Comparison of ENCODE assay signal across 16 cellular contexts in the genomic region with DNA sequence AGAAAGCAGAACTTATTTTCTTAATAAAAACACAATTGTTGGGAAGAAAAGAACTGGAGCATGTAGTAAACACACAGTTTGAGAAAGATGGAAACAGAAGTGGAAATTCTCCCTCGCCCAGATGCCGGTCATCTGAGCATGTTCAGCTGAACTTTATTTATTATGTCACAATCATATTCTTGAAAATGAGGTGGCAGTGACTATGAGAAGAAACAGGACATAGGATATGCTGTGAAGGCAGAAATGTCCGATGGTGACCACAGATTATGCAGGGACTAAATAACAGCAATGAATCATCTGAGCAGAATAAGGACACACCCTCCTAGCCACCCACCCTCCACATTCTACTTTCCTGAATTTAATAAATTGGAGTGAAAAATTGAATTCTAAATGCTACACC.
DNase-seq lines count a peak whose midpoint lies in the region; ATAC-seq and TF ChIP-seq lines count a peak whose summit lies in the region.
"Had no signal": no experiment of that assay in that cellular context is flagged by ENCODE, and none has a peak within 500 bp of the region (broad histone marks: within the 10 kb centered on the region; RNA-seq: fewer than 3 reads in every experiment).

No MANE protein-coding gene starts in this region.

- H3F3A ChIP-seq in GM23248 (ENCODE audit: insufficient read depth) (no peaks in the 10 kb centered on the region), SK-N-SH (replicated peaks; ENCODE audit: insufficient read depth) (peaks cover 7% of the 10 kb centered on the region)

- H3K4me3 ChIP-seq in GM23248 (no peak overlapping the region), SK-N-SH (ENCODE audit: low read depth in 2 of 2, low read length in 1 of 2) (no peak overlapping the region), fibroblast of lung (replicated peaks in 1 of 4; ENCODE audit: control extremely low read depth in 1 of 4, insufficient read depth in 1 of 4, low read depth in 3 of 4, low read length in 4 of 4) (no peak overlapping the region)
- H3K4me3 ChIP-seq: esophagus muscularis mucosa, prostate gland had no signal

- H4K20me1 ChIP-seq in GM23248 (ENCODE audit: insufficient read depth) (no peaks in the 10 kb centered on the region), SK-N-SH (ENCODE audit: insufficient read depth) (no peaks in the 10 kb centered on the region), fibroblast of lung (ENCODE audit: control insufficient read depth, extremely low read depth, insufficient read depth, low read length) (no peaks in the 10 kb centered on the region)

- H3K27me3 ChIP-seq in GM23248 (replicated peaks; ENCODE audit: insufficient read depth) (no peaks in the 10 kb centered on the region), SK-N-SH (ENCODE audit: insufficient read depth) (no peaks in the 10 kb centered on the region), fibroblast of lung (ENCODE audit: control insufficient read depth, insufficient read depth, low read length) (no peaks in the 10 kb centered on the region)
- H3K27me3 ChIP-seq: esophagus muscularis mucosa had no signal

- no peak for ATAC-seq in HG03460 (IDR thresholded peaks at IDR 0.05; ENCODE audit: unreplicated experiment)
- ATAC-seq in HG02870 (IDR thresholded peaks at IDR 0.05; ENCODE audit: unreplicated experiment) = no peak
- ATAC-seq: natural killer cell had no signal

- H3K9me3 ChIP-seq in GM23248 (ENCODE audit: low read depth) (no peaks in the 10 kb centered on the region), SK-N-SH (no peaks in the 10 kb centered on the region), fibroblast of lung (ENCODE audit: control insufficient read depth, insufficient read depth, low read depth, low read length) (no peaks in the 10 kb centered on the region)
- H3K9me3 ChIP-seq: esophagus muscularis mucosa, prostate gland had no signal

- in situ Hi-C loops in GM23248 (cut with MboI) = no loop called here

- H3K9me2 ChIP-seq in GM23248 (ENCODE audit: insufficient read depth) (no peaks in the 10 kb centered on the region), SK-N-SH (no peaks in the 10 kb centered on the region)

- peaks cover 19% of the 10 kb centered on the region for H3K4me1 ChIP-seq in GM23248 (ENCODE audit: insufficient read depth)
- H3K4me1 ChIP-seq in SK-N-SH (ENCODE audit: control insufficient read depth in 1 of 2, insufficient read depth in 2 of 2, low read depth in 1 of 2, low read length in 1 of 2) = peaks cover 0 to 3% of the 10 kb centered on the region in 2 experiments; a peak in 1 of 4 replicates
- no peaks in the 10 kb centered on the region for H3K4me1 ChIP-seq in fibroblast of lung (ENCODE audit: control insufficient read depth, extremely low read depth, insufficient read depth, low read length)
- H3K4me1 ChIP-seq: prostate gland had no signal

- TF ChIP-seq EP300 in SK-N-SH (IDR thresholded peaks at IDR 0.05; ENCODE audit: borderline replicate concordance in 1 of 2, low read depth in 1 of 2, low read length in 1 of 2) = no peak

- no peaks in the 10 kb centered on the region for H3K79me2 ChIP-seq in GM23248 (ENCODE audit: insufficient read depth)
- H3K79me2 ChIP-seq in SK-N-SH (ENCODE audit: insufficient read depth) = no peaks in the 10 kb centered on the region
- H3K79me2 ChIP-seq in fibroblast of lung (ENCODE audit: control insufficient read depth, insufficient read depth, low read length) = no peaks in the 10 kb centered on the region

- no peak overlapping the region for H3K27ac ChIP-seq in GM23248
- no peak overlapping the region for H3K27ac ChIP-seq in SK-N-SH (ENCODE audit: low read depth in 2 of 2, low read length in 1 of 2)
- H3K27ac ChIP-seq in fibroblast of lung (ENCODE audit: insufficient read depth, low read length) = no peak overlapping the region
- H3K27ac ChIP-seq: prostate gland had no signal

- H3K4me2 ChIP-seq in GM23248 (ENCODE audit: unreplicated experiment) (peak overlapping the region; percentile 24), SK-N-SH (no peak overlapping the region), fibroblast of lung (ENCODE audit: extremely low read depth, insufficient read depth, low read length) (peak overlapping the region; percentile 68)

- H3K9ac ChIP-seq in GM23248 (no peak overlapping the region), SK-N-SH (no peak overlapping the region), fibroblast of lung (ENCODE audit: insufficient read depth, low read length) (no peak overlapping the region)

- WGBS in GM23248 (ENCODE audit: low coverage in 1 of 2, low lambda C conversion rate in 2 of 2, missing lambda C conversion rate in 2 of 2), 2 experiments = 2 to 8% methylated on average over 3 of the region's 3 CpGs
- WGBS in SK-N-SH (ENCODE audit: low lambda C conversion rate) = 67% methylated on average over 3 of the region's 3 CpGs

- TF ChIP-seq CTCF in SK-N-SH (IDR thresholded peaks at IDR 0.05) (no peak), fibroblast of lung (conservative IDR thresholded peaks at IDR 0.05 in 1 of 2, IDR thresholded peaks at IDR 0.05 in 1 of 2; ENCODE audit: low read depth in 1 of 2, low read length in 2 of 2) (no peak)

- CTCF ChIA-PET in SK-N-SH (lab: Yijun Ruan, JAX) = no interaction called here

- POLR2A ChIA-PET in SK-N-SH (lab: Yijun Ruan, JAX) = no interaction called here

- DNase-seq in GM23248 = peak; percentile 54
- DNase-seq in SK-N-SH = no peak
- peak; percentile 51 to 62 for DNase-seq in fibroblast of lung (ENCODE audit: low read depth in 2 of 2)
- peak; percentile 19 for DNase-seq in stromal cell of bone marrow (ENCODE audit: low read depth)
- DNase-seq in activated CD4-positive, alpha-beta T cell treated with anti-CD3 and anti-CD28 coated beads for 48 hours = no peak
- DNase-seq: activated B cell treated with CpG ODN at 0.5 μM for 24 hours, activated gamma-delta T cell treated with Interleukin-2 at 50 U/mL for 16 hours, aorta, natural killer cell, NCI-H748 treated with DMSO at 0.1 percent for 48 hours, RPMI8226, T-helper 1 cell had no signal

- no peak for TF ChIP-seq RAD21 in SK-N-SH (IDR thresholded peaks at IDR 0.05; ENCODE audit: low read length)

- H2AFZ ChIP-seq in GM23248 (0 out of 2 replicates have a peak overlapping the region, but pooled peaks have one; percentile 4), SK-N-SH (ENCODE audit: low read depth) (no peak overlapping the region; the same call in 1 of the 2 replicates), fibroblast of lung (ENCODE audit: low read length) (no peak overlapping the region)

- no peaks in the 10 kb centered on the region for H3K36me3 ChIP-seq in GM23248 (ENCODE audit: low read depth)
- H3K36me3 ChIP-seq in SK-N-SH (replicated peaks in 1 of 2; ENCODE audit: control insufficient read depth in 1 of 2, insufficient read depth in 2 of 2, low read length in 1 of 2) = no peaks in the 10 kb centered on the region
- no peaks in the 10 kb centered on the region for H3K36me3 ChIP-seq in fibroblast of lung (ENCODE audit: control insufficient read depth, insufficient read depth, low read length)
- H3K36me3 ChIP-seq: esophagus muscularis mucosa, prostate gland had no signal

TF ChIP-seq in SK-N-SH, 30 proteins besides CTCF, POLR2A, EP300 and RAD21:
- no peak for TF ChIP-seq IRF3 (IDR thresholded peaks at IDR 0.05; ENCODE audit: low read depth, low read length)
- TF ChIP-seq TCF12 (IDR thresholded peaks at IDR 0.05) = 0 out of 2 replicates have a peak, but pooled peaks have one; percentile 18
- no peak for TF ChIP-seq NFIC (IDR thresholded peaks at IDR 0.05; ENCODE audit: borderline replicate concordance)

Comparison
In these comparisons a context has a peak if more than half of its experiments do, and no peak if none do; other contexts are left out.
1. DNase-seq: peak in GM23248 (single experiment), fibroblast of lung (2 of 2) and stromal cell of bone marrow (single experiment); none in SK-N-SH (single experiment) and activated CD4-positive, alpha-beta T cell treated with anti-CD3 and anti-CD28 coated beads for 48 hours (single experiment).